In the genomic region with DNA sequence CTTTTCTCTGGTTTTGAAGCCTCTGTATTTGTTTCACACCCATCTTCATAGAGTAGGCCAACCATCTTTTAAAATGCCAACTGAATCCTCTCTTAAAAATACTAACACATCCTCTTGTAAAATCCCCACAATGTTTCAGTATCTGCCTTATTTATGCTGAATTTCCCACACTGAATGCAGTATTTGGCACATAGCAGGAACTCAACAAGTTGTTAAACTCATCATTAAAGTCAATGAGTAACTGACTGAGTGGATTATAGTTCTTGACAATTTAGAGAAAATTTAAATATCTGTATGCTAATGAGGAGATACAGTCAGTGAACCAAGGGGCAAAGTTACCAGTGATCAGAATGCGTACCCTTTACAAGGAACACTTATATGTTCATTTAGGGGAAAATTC, we compare ENCODE assay signal across 2 cellular contexts.
TF ChIP-seq lines count a peak whose summit lies in the region.

No MANE protein-coding gene starts in this region.

TF ChIP-seq in GM23338, 12 proteins besides CTCF, POLR2A, EP300 and RAD21 (continued from another document):
- TF ChIP-seq REST (IDR thresholded peaks at IDR 0.05; ENCODE audit: unreplicated experiment) (no peak), JUNB (IDR thresholded peaks at IDR 0.05; ENCODE audit: unreplicated experiment) (no peak), ZNF462 (CRISPR knock-in tag; IDR thresholded peaks at IDR 0.05) (no peak), EZH2phosphoT487 (IDR thresholded peaks at IDR 0.05; ENCODE audit: unreplicated experiment) (no peak)

TF ChIP-seq in WTC11, 78 proteins besides CTCF, POLR2A, EP300 and RAD21 (continued from another document):
- no peak for TF ChIP-seq NFATC4 (CRISPR knock-in tag; IDR thresholded peaks at IDR 0.05)
- TF ChIP-seq PRRX2 (CRISPR knock-in tag; IDR thresholded peaks at IDR 0.05) = no peak
- TF ChIP-seq SMAD3 (CRISPR knock-in tag; IDR thresholded peaks at IDR 0.05; ENCODE audit: borderline replicate concordance) = no peak
- TF ChIP-seq, protein P1, sequence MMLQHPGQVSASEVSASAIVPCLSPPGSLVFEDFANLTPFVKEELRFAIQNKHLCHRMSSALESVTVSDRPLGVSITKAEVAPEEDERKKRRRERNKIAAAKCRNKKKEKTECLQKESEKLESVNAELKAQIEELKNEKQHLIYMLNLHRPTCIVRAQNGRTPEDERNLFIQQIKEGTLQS (CRISPR knock-in tag; conservative IDR thresholded peaks at IDR 0.05) = no peak
- no peak for TF ChIP-seq CDX4 (CRISPR knock-in tag; IDR thresholded peaks at IDR 0.05; ENCODE audit: borderline replicate concordance)
- no peak for TF ChIP-seq ZNF671 (CRISPR knock-in tag; IDR thresholded peaks at IDR 0.05)
- TF ChIP-seq, protein P2, sequence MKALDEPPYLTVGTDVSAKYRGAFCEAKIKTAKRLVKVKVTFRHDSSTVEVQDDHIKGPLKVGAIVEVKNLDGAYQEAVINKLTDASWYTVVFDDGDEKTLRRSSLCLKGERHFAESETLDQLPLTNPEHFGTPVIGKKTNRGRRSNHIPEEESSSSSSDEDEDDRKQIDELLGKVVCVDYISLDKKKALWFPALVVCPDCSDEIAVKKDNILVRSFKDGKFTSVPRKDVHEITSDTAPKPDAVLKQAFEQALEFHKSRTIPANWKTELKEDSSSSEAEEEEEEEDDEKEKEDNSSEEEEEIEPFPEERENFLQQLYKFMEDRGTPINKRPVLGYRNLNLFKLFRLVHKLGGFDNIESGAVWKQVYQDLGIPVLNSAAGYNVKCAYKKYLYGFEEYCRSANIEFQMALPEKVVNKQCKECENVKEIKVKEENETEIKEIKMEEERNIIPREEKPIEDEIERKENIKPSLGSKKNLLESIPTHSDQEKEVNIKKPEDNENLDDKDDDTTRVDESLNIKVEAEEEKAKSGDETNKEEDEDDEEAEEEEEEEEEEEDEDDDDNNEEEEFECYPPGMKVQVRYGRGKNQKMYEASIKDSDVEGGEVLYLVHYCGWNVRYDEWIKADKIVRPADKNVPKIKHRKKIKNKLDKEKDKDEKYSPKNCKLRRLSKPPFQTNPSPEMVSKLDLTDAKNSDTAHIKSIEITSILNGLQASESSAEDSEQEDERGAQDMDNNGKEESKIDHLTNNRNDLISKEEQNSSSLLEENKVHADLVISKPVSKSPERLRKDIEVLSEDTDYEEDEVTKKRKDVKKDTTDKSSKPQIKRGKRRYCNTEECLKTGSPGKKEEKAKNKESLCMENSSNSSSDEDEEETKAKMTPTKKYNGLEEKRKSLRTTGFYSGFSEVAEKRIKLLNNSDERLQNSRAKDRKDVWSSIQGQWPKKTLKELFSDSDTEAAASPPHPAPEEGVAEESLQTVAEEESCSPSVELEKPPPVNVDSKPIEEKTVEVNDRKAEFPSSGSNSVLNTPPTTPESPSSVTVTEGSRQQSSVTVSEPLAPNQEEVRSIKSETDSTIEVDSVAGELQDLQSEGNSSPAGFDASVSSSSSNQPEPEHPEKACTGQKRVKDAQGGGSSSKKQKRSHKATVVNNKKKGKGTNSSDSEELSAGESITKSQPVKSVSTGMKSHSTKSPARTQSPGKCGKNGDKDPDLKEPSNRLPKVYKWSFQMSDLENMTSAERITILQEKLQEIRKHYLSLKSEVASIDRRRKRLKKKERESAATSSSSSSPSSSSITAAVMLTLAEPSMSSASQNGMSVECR (CRISPR knock-in tag; IDR thresholded peaks at IDR 0.05; ENCODE audit: borderline replicate concordance) = no peak
- TF ChIP-seq MLX (CRISPR knock-in tag; IDR thresholded peaks at IDR 0.05) = no peak
